In the genomic region with DNA sequence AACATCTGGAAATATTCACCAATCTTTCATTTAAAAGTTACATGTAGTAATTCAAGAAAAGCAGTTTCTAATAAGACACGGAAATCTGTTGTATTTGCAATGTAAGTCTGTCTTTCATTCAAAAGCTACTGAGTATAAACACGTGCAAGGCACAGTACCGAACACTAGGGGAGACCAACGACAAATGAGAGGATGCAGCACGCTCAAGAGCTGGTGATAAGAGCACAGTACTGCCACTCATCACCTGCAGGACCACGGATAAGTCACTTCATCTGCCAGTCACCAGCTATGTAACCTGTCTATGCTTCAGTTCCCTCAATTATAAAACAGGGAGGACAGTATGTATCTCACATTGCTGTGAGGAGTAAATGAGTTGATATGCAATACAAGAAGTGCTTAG, we compare ENCODE assay signal across 8 cellular contexts.
A peak's percentile ranks its signal among the peaks of the same experiment; 100 is the strongest.
DNase-seq lines count a peak whose midpoint lies in the region; ATAC-seq, FAIRE-seq and TF ChIP-seq lines count a peak whose summit lies in the region.

No MANE protein-coding gene starts in this region.

- H3K4me3 ChIP-seq in K562, result no peak overlapping the region
- H3K4me3 ChIP-seq in mucosa of descending colon, result no peak overlapping the region

- no peaks in the 10 kb centered on the region for H3K9me3 ChIP-seq in H9 (ENCODE audit: control insufficient read depth, low read depth, low read length)
- H3K9me3 ChIP-seq in K562 (replicated peaks; ENCODE audit: control insufficient read depth, insufficient read depth, low read depth, low read length), result no peaks in the 10 kb centered on the region
- H3K9me3 ChIP-seq in mucosa of descending colon, result no peaks in the 10 kb centered on the region

- H3K56ac ChIP-seq in H9 (ENCODE audit: insufficient read length, low read depth, low read length), result no peak overlapping the region

- TF ChIP-seq CTCF in Calu3 (IDR thresholded peaks at IDR 0.05; ENCODE audit: unreplicated experiment), result no peak
- TF ChIP-seq CTCF in H9 (conservative IDR thresholded peaks at IDR 0.05), result peak; percentile 56
- peak; percentile 61 to 65 (median 63) for TF ChIP-seq CTCF in K562 (IDR thresholded peaks at IDR 0.05 in 2 of 3, conservative IDR thresholded peaks at IDR 0.05 in 1 of 3; ENCODE audit: insufficient read depth in 2 of 3, low read depth in 1 of 3, low read length in 3 of 3)
- TF ChIP-seq CTCF in mucosa of descending colon (IDR thresholded peaks at IDR 0.05), result no peak

- H2BK5ac ChIP-seq in H9 (ENCODE audit: insufficient read length, low read length), result no peak overlapping the region

- no peak overlapping the region for H2AFZ ChIP-seq in H9 (ENCODE audit: low read length)
- H2AFZ ChIP-seq in K562 (ENCODE audit: low read depth, low read length), result no peak overlapping the region

- H3K18ac ChIP-seq in H9 (ENCODE audit: insufficient read length, low read depth, low read length), result no peak overlapping the region

- H2BK12ac ChIP-seq in H9 (ENCODE audit: insufficient read length, low read depth, low read length), result no peak overlapping the region

- H3K4me1 Mint-ChIP-seq in Calu3 (ENCODE audit: low read depth, unreplicated experiment), result no peaks in the 10 kb centered on the region
- H3K4me1 Mint-ChIP-seq in H9, result no peaks in the 10 kb centered on the region

- no peak overlapping the region for H3K23ac ChIP-seq in H9 (ENCODE audit: insufficient read length, low read depth, low read length)

- DNase-seq in Calu3 (peak; percentile 29), H9 (peak; percentile 67), SK-MEL-5 (ENCODE audit: low read depth, low spot score) (peak; percentile 61), K562 (ENCODE audit: extremely low read depth in 1 of 4, low spot score in 3 of 4) (peak; percentile 9 to 56 (median 16)), mucosa of descending colon (peak in 1 of 3 donors; percentile 38), NCI-H2029 treated with DMSO at 0.1 percent for 48 hours (lab: John Stamatoyannopoulos, UW) (no peak), UCSD-AML1 (lab: John Stamatoyannopoulos, UW; ENCODE audit: unreplicated experiment) (no peak)

- H3K4ac ChIP-seq in H9 (ENCODE audit: low read depth, low read length), result no peak overlapping the region

- H3K23me2 ChIP-seq in H9 (ENCODE audit: insufficient read length, low read depth, low read length, poor library complexity, severe bottlenecking), result no peaks in the 10 kb centered on the region

- WGBS in H9 (ENCODE audit: extremely low coverage, insufficient read length, low lambda C conversion rate), result no CpG with 5 or more reads among the region's 6 CpGs
- WGBS in K562 (ENCODE audit: insufficient coverage, low coverage, missing lambda C conversion rate), result 16% methylated on average over 6 of the region's 6 CpGs

- CTCF ChIA-PET in Calu3 (lab: Charles Lee), result no interaction called here
- CTCF ChIA-PET in K562 (lab: Yijun Ruan, JAX; ENCODE audit: low intra/inter-chr PET ratio), result no interaction called here

- BruUV-seq in Calu3 (replicated peaks; lab: Mats Ljungman, UMichigan) (no TSS peak), K562 (replicated peaks; lab: Mats Ljungman, UMichigan) (no TSS peak)

- H3K4me2 ChIP-seq in H9 (ENCODE audit: insufficient read depth, insufficient read length, low read length) (no peak overlapping the region), K562 (ENCODE audit: insufficient read depth, low read length) (no peak overlapping the region)

- in situ Hi-C loops in SK-MEL-5 (cut with HindIII; ENCODE audit: low pct_unique_long_range_greater_than_20kb, low sequenced_read_pairs) (no loop called here), K562 (cut with MboI) (no loop called here)

- TF ChIP-seq POLR2A in K562 (conservative IDR thresholded peaks at IDR 0.05), result no peak

- no peak overlapping the region for H3K14ac ChIP-seq in H9 (ENCODE audit: insufficient read depth, low read length)

- H2AK5ac ChIP-seq in H9 (ENCODE audit: insufficient read length, low read length), result no peak overlapping the region

- no peaks in the 10 kb centered on the region for H3K79me1 ChIP-seq in H9 (ENCODE audit: insufficient read depth, low read depth, low read length, poor library complexity, severe bottlenecking)

- no peaks in the 10 kb centered on the region for H3K9me3 Mint-ChIP-seq in Calu3 (ENCODE audit: low read depth, unreplicated experiment)
- no peaks in the 10 kb centered on the region for H3K9me3 Mint-ChIP-seq in H9

- H3K9ac ChIP-seq in H9 (ENCODE audit: extremely low read depth, insufficient read length, low read length), result no peak overlapping the region
- no peak overlapping the region for H3K9ac ChIP-seq in K562 (ENCODE audit: insufficient read depth in 1 of 2, low read depth in 2 of 2, low read length in 2 of 2)

- no peak overlapping the region for H3K27ac Mint-ChIP-seq in Calu3 (ENCODE audit: unreplicated experiment)
- H3K27ac Mint-ChIP-seq in H9, result no peak overlapping the region

- H4K20me1 ChIP-seq in H9 (ENCODE audit: control insufficient read depth, insufficient read depth, insufficient read length), result no peaks in the 10 kb centered on the region
- no peaks in the 10 kb centered on the region for H4K20me1 ChIP-seq in K562 (replicated peaks; ENCODE audit: control insufficient read depth, insufficient read depth, low read length)

- peak in 1 of 2 experiments; percentile 73; a peak in 2 of 4 replicates for TF ChIP-seq RAD21 in K562 (CRISPR knock-in tag; conservative IDR thresholded peaks at IDR 0.05 in 1 of 2, IDR thresholded peaks at IDR 0.05 in 1 of 2)

- FAIRE-seq in K562 (lab: Jason Lieb, UNC), result peak; percentile 93

- H3K27me3 Mint-ChIP-seq in Calu3 (ENCODE audit: unreplicated experiment) (no peaks in the 10 kb centered on the region), H9 (ENCODE audit: low read depth) (no peaks in the 10 kb centered on the region)

- H3K36me3 Mint-ChIP-seq in Calu3 (ENCODE audit: insufficient read depth, unreplicated experiment), result peaks cover 46% of the 10 kb centered on the region
- H3K36me3 Mint-ChIP-seq in H9 (ENCODE audit: insufficient read depth in 1 of 3, low read depth in 3 of 3), result peaks cover 13 to 39% (median 34%) of the 10 kb centered on the region in 3 experiments; a peak in 6 of 7 replicates

- H4K91ac ChIP-seq in H9 (ENCODE audit: insufficient read length, low read depth, low read length), result no peak overlapping the region

- H3K27ac ChIP-seq in H9 (ENCODE audit: insufficient read length, low read depth, low read length) (no peak overlapping the region), K562 (ENCODE audit: extremely low read depth, low read depth, low read length) (no peak overlapping the region)

- intact Hi-C loops in Calu3 (cut with micrococcal nuclease; ENCODE audit: unreplicated experiment) (no loop called here), K562 (cut with micrococcal nuclease) (no loop called here), mucosa of descending colon (cut with DNase I, micrococcal nuclease) (no loop called here)

- H3K4me3 Mint-ChIP-seq in Calu3 (ENCODE audit: low read depth, unreplicated experiment), result no peak overlapping the region
- H3K4me3 Mint-ChIP-seq in H9, result no peak overlapping the region

- POLR2A ChIA-PET in K562 (lab: Yijun Ruan, JAX), result no interaction called here

- ATAC-seq in K562 (peak; percentile 98), mucosa of descending colon (peak; percentile 90), HG03196 (IDR thresholded peaks at IDR 0.05; ENCODE audit: unreplicated experiment) (no peak)

- no peak overlapping the region for H2BK120ac ChIP-seq in H9 (ENCODE audit: low read depth, low read length, poor library complexity, severe bottlenecking)

- no peaks in the 10 kb centered on the region for H3K79me2 ChIP-seq in H9 (ENCODE audit: insufficient read depth, low read length)
- H3K79me2 ChIP-seq in K562 (ENCODE audit: control insufficient read depth, insufficient read depth, low read length), result no peaks in the 10 kb centered on the region

- H4K8ac ChIP-seq in H9 (replicated peaks; ENCODE audit: insufficient read length, low read depth, low read length), result no peak overlapping the region

- H3T11ph ChIP-seq in H9 (ENCODE audit: low read length), result no peak overlapping the region

- H2BK20ac ChIP-seq in H9 (ENCODE audit: low read depth, low read length, poor library complexity, severe bottlenecking), result no peak overlapping the region

- no peaks in the 10 kb centered on the region for H3K27me3 ChIP-seq in H9 (ENCODE audit: insufficient read depth, low read length)
- H3K27me3 ChIP-seq in K562 (ENCODE audit: control insufficient read depth in 2 of 2, insufficient read depth in 2 of 2, low read length in 2 of 2), result no peaks in the 10 kb centered on the region

- H3K4me1 ChIP-seq in H9 (ENCODE audit: insufficient read depth, low read length) (no peaks in the 10 kb centered on the region), K562 (replicated peaks in 1 of 2; ENCODE audit: control insufficient read depth in 2 of 2, insufficient read depth in 2 of 2, low read length in 2 of 2) (no peaks in the 10 kb centered on the region), mucosa of descending colon (ENCODE audit: low read depth) (no peaks in the 10 kb centered on the region)

- H3K36me3 ChIP-seq in K562 (ENCODE audit: control insufficient read depth, insufficient read depth, low read length) (peaks cover 18% of the 10 kb centered on the region; the same call in 1 of the 3 replicates), mucosa of descending colon (ENCODE audit: low read depth) (peaks cover 9% of the 10 kb centered on the region)

- no peak for TF ChIP-seq EP300 in K562 (IDR thresholded peaks at IDR 0.05; ENCODE audit: low read length)

- no peak overlapping the region for H4K5ac ChIP-seq in H9 (ENCODE audit: insufficient read length, low read depth, low read length)

- H3K9me1 ChIP-seq in K562 (ENCODE audit: control insufficient read depth, insufficient read depth, low read length), result no peaks in the 10 kb centered on the region

- no peak overlapping the region for H2BK15ac ChIP-seq in H9 (ENCODE audit: low read depth, low read length)

TF ChIP-seq in K562, 482 proteins besides CTCF, POLR2A, EP300 and RAD21 (continues in another document):
- TF ChIP-seq, protein P1, sequence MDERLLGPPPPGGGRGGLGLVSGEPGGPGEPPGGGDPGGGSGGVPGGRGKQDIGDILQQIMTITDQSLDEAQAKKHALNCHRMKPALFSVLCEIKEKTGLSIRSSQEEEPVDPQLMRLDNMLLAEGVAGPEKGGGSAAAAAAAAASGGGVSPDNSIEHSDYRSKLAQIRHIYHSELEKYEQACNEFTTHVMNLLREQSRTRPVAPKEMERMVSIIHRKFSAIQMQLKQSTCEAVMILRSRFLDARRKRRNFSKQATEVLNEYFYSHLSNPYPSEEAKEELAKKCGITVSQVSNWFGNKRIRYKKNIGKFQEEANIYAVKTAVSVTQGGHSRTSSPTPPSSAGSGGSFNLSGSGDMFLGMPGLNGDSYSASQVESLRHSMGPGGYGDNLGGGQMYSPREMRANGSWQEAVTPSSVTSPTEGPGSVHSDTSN (CRISPR knock-in tag; IDR thresholded peaks at IDR 0.05; ENCODE audit: low read depth), result no peak
- TF ChIP-seq, protein P1 (tag; conservative IDR thresholded peaks at IDR 0.05; ENCODE audit: low read depth), result peak; percentile 90

Comparison
In these comparisons a context has a peak if more than half of its experiments do, and no peak if none do; other contexts are left out.
1. DNase-seq: peak in Calu3 (single experiment), H9 (single experiment), SK-MEL-5 (single experiment) and K562 (4 of 4); none in NCI-H2029 treated with DMSO at 0.1 percent for 48 hours (single experiment) and UCSD-AML1 (single experiment).
2. CTCF ChIP-seq: peak in H9 (single experiment) and K562 (3 of 3); none in Calu3 (single experiment) and mucosa of descending colon (single experiment).